Comparison of ENCODE assay signal across 1 cellular context in genomic region chr6:136745300-136745699, GRCh38.
TF ChIP-seq lines count a peak whose summit lies in the region.

No MANE protein-coding gene starts in this region.

TF ChIP-seq in GM23338, 12 proteins besides CTCF, POLR2A, EP300 and RAD21:
- TF ChIP-seq EZH2 (IDR thresholded peaks at IDR 0.05; ENCODE audit: low read depth, unreplicated experiment) (no peak), CREB1 (CRISPR knock-in tag; IDR thresholded peaks at IDR 0.05; ENCODE audit: low read depth) (no peak)
TF ChIP-seq in GM23338: peak in this region for 0.
